13 cellular contexts compared by ENCODE assay signal in genomic region chr20:34368547-34368946, GRCh38. TPM values are rescaled to one million over a fixed set of nuclear protein-coding genes. Genes with fewer than 3 reads are reported as not detected.
DNase-seq lines count a peak whose midpoint lies in the region; ATAC-seq and TF ChIP-seq lines count a peak whose summit lies in the region.
"Had no signal": no experiment of that assay in that cellular context is flagged by ENCODE, and none has a peak within 500 bp of the region (broad histone marks: within the 10 kb centered on the region; RNA-seq: fewer than 3 reads in every experiment).

No MANE protein-coding gene starts in this region.

- H3K9me3 Mint-ChIP-seq in activated naive CD4-positive, alpha-beta T cell treated with anti-CD3 and anti-CD28 coated beads for 36 hours, result no peaks in the 10 kb centered on the region
- H3K9me3 Mint-ChIP-seq in activated naive CD4-positive, alpha-beta T cell treated with anti-CD3 and anti-CD28 coated beads, Interleukin-2, amount 10 ng/mL, durations not matched to agents 7 days and 5 days, result no peaks in the 10 kb centered on the region
- H3K9me3 Mint-ChIP-seq in WTC11, result peaks cover 4% of the 10 kb centered on the region; the same call in 1 of the 2 replicates
- H3K9me3 Mint-ChIP-seq in stimulated activated effector memory CD8-positive, alpha-beta T cell treated with anti-CD3 and anti-CD28 coated beads, Interleukin-12 subunit alpha, Interleukin-12 subunit beta, amount 100 ng/mL, for 72 hours, result no peaks in the 10 kb centered on the region
- peaks cover 3 to 5% of the 10 kb centered on the region in 2 donors for H3K9me3 Mint-ChIP-seq in stimulated activated naive B cell treated with anti-CD40 and anti-IgM and Interleukin-4, amounts not matched to agents 10 μg/mL and 1 μg/mL and 100 μg/mL, for 72 hours

- intact Hi-C loops in activated naive CD4-positive, alpha-beta T cell treated with anti-CD3 and anti-CD28 coated beads for 36 hours (cut with micrococcal nuclease), result no loop called here

- TF ChIP-seq CTCF in WTC11 (IDR thresholded peaks at IDR 0.05), result no peak

- ATAC-seq in WTC11, result no peak
- no peak for ATAC-seq in stimulated activated effector memory CD8-positive, alpha-beta T cell treated with anti-CD3 and anti-CD28 coated beads, Interleukin-12 subunit alpha, Interleukin-12 subunit beta, amount 100 ng/mL, for 72 hours
- no peak for ATAC-seq in stimulated activated naive B cell treated with anti-CD40 and anti-IgM and Interleukin-4, amounts not matched to agents 10 μg/mL and 1 μg/mL and 100 μg/mL, for 72 hours (replicated peaks)

- POLR2A ChIA-PET in WTC11 (lab: Charles Lee), result interaction anchor here (0.6 kb wide), 1 partner anchor 18 kb away, joined by 3 read pairs; no protein-coding TSS in a partner anchor

- H3K36me3 Mint-ChIP-seq in activated naive CD4-positive, alpha-beta T cell treated with anti-CD3 and anti-CD28 coated beads for 36 hours (ENCODE audit: low read depth), result peaks cover 33% of the 10 kb centered on the region
- peaks cover 48% of the 10 kb centered on the region for H3K36me3 Mint-ChIP-seq in activated naive CD4-positive, alpha-beta T cell treated with anti-CD3 and anti-CD28 coated beads, Interleukin-2, amount 10 ng/mL, durations not matched to agents 7 days and 5 days
- peaks cover 38% of the 10 kb centered on the region for H3K36me3 Mint-ChIP-seq in WTC11
- H3K36me3 Mint-ChIP-seq in stimulated activated effector memory CD8-positive, alpha-beta T cell treated with anti-CD3 and anti-CD28 coated beads, Interleukin-12 subunit alpha, Interleukin-12 subunit beta, amount 100 ng/mL, for 72 hours, result peaks cover 74% of the 10 kb centered on the region
- peaks cover 42 to 46% of the 10 kb centered on the region in 2 donors for H3K36me3 Mint-ChIP-seq in stimulated activated naive B cell treated with anti-CD40 and anti-IgM and Interleukin-4, amounts not matched to agents 10 μg/mL and 1 μg/mL and 100 μg/mL, for 72 hours

- H3K4me1 Mint-ChIP-seq in activated naive CD4-positive, alpha-beta T cell treated with anti-CD3 and anti-CD28 coated beads for 36 hours (ENCODE audit: low read depth), result peaks cover 48% of the 10 kb centered on the region
- peaks cover 53% of the 10 kb centered on the region for H3K4me1 Mint-ChIP-seq in activated naive CD4-positive, alpha-beta T cell treated with anti-CD3 and anti-CD28 coated beads, Interleukin-2, amount 10 ng/mL, durations not matched to agents 7 days and 5 days
- peaks cover 19% of the 10 kb centered on the region for H3K4me1 Mint-ChIP-seq in WTC11
- H3K4me1 Mint-ChIP-seq in stimulated activated effector memory CD8-positive, alpha-beta T cell treated with anti-CD3 and anti-CD28 coated beads, Interleukin-12 subunit alpha, Interleukin-12 subunit beta, amount 100 ng/mL, for 72 hours, result peaks cover 49% of the 10 kb centered on the region
- H3K4me1 Mint-ChIP-seq in stimulated activated naive B cell treated with anti-CD40 and anti-IgM and Interleukin-4, amounts not matched to agents 10 μg/mL and 1 μg/mL and 100 μg/mL, for 72 hours, result peaks cover 25 to 55% of the 10 kb centered on the region in 2 donors

- H3K4me3 Mint-ChIP-seq in activated naive CD4-positive, alpha-beta T cell treated with anti-CD3 and anti-CD28 coated beads for 36 hours, result no peak overlapping the region
- no peak overlapping the region for H3K4me3 Mint-ChIP-seq in activated naive CD4-positive, alpha-beta T cell treated with anti-CD3 and anti-CD28 coated beads, Interleukin-2, amount 10 ng/mL, durations not matched to agents 7 days and 5 days
- H3K4me3 Mint-ChIP-seq in WTC11, result no peak overlapping the region
- H3K4me3 Mint-ChIP-seq in stimulated activated effector memory CD8-positive, alpha-beta T cell treated with anti-CD3 and anti-CD28 coated beads, Interleukin-12 subunit alpha, Interleukin-12 subunit beta, amount 100 ng/mL, for 72 hours, result peak overlapping the region; percentile 20
- H3K4me3 Mint-ChIP-seq in stimulated activated naive B cell treated with anti-CD40 and anti-IgM and Interleukin-4, amounts not matched to agents 10 μg/mL and 1 μg/mL and 100 μg/mL, for 72 hours, result no peak overlapping the region
- H3K4me3 Mint-ChIP-seq: activated CD4-positive, alpha-beta T cell treated with anti-CD3 and anti-CD28 coated beads for 36 hours had no signal

- peak overlapping the region; percentile 30 for H3K27ac Mint-ChIP-seq in activated naive CD4-positive, alpha-beta T cell treated with anti-CD3 and anti-CD28 coated beads for 36 hours
- no peak overlapping the region for H3K27ac Mint-ChIP-seq in activated naive CD4-positive, alpha-beta T cell treated with anti-CD3 and anti-CD28 coated beads, Interleukin-2, amount 10 ng/mL, durations not matched to agents 7 days and 5 days
- H3K27ac Mint-ChIP-seq in WTC11, result peak overlapping the region; percentile 60; the same call in 1 of the 2 replicates
- H3K27ac Mint-ChIP-seq in stimulated activated effector memory CD8-positive, alpha-beta T cell treated with anti-CD3 and anti-CD28 coated beads, Interleukin-12 subunit alpha, Interleukin-12 subunit beta, amount 100 ng/mL, for 72 hours, result peak overlapping the region; percentile 45
- H3K27ac Mint-ChIP-seq in stimulated activated naive B cell treated with anti-CD40 and anti-IgM and Interleukin-4, amounts not matched to agents 10 μg/mL and 1 μg/mL and 100 μg/mL, for 72 hours, result no peak overlapping the region
- H3K27ac Mint-ChIP-seq: activated CD4-positive, alpha-beta T cell treated with anti-CD3 and anti-CD28 coated beads for 36 hours had no signal

- no peak for DNase-seq in activated naive CD4-positive, alpha-beta T cell treated with anti-CD3 and anti-CD28 coated beads for 36 hours
- no peak for DNase-seq in activated naive CD4-positive, alpha-beta T cell treated with anti-CD3 and anti-CD28 coated beads, Interleukin-2, amount 10 ng/mL, durations not matched to agents 7 days and 5 days
- no peak for DNase-seq in WTC11 (ENCODE audit: low spot score)
- DNase-seq in fibroblast of gingiva (ENCODE audit: low read depth), result peak; percentile 2
- no peak for DNase-seq in stimulated activated effector memory CD8-positive, alpha-beta T cell treated with anti-CD3 and anti-CD28 coated beads, Interleukin-12 subunit alpha, Interleukin-12 subunit beta, amount 100 ng/mL, for 72 hours (ENCODE audit: low spot score in 2 of 2)
- DNase-seq in stimulated activated naive B cell treated with anti-CD40 and anti-IgM and Interleukin-4, amounts not matched to agents 10 μg/mL and 1 μg/mL and 100 μg/mL, for 72 hours, result no peak
- no peak for DNase-seq in epidermal melanocyte (ENCODE audit: insufficient read length, low spot score)
- no peak for DNase-seq in NCI-H2227 (lab: John Stamatoyannopoulos, UW; ENCODE audit: unreplicated experiment)
- DNase-seq: activated gamma-delta T cell, cerebellar nuclear complex, NCI-H1092, NCI-H2227 treated with DMSO at 0.1 percent for 48 hours had no signal

- CTCF ChIA-PET in activated naive CD4-positive, alpha-beta T cell treated with anti-CD3 and anti-CD28 coated beads for 36 hours (lab: Charles Lee), result no interaction called here
- CTCF ChIA-PET in activated naive CD4-positive, alpha-beta T cell treated with anti-CD3 and anti-CD28 coated beads, Interleukin-2, amount 10 ng/mL, durations not matched to agents 7 days and 5 days (lab: Charles Lee), result interaction anchor here (0.6 kb wide), 1 partner anchor 105 kb away, joined by 3 read pairs; no protein-coding TSS in a partner anchor
- CTCF ChIA-PET in WTC11 (lab: Charles Lee), result interaction anchor here (5.8 kb wide), 1 partner anchor 56 kb away, joined by 31 read pairs; no protein-coding TSS in a partner anchor

- no peaks in the 10 kb centered on the region for H3K27me3 Mint-ChIP-seq in activated naive CD4-positive, alpha-beta T cell treated with anti-CD3 and anti-CD28 coated beads for 36 hours (ENCODE audit: low read depth)
- H3K27me3 Mint-ChIP-seq in activated naive CD4-positive, alpha-beta T cell treated with anti-CD3 and anti-CD28 coated beads, Interleukin-2, amount 10 ng/mL, durations not matched to agents 7 days and 5 days, result no peaks in the 10 kb centered on the region
- H3K27me3 Mint-ChIP-seq in WTC11 (ENCODE audit: low read depth), result no peaks in the 10 kb centered on the region
- no peaks in the 10 kb centered on the region for H3K27me3 Mint-ChIP-seq in stimulated activated naive B cell treated with anti-CD40 and anti-IgM and Interleukin-4, amounts not matched to agents 10 μg/mL and 1 μg/mL and 100 μg/mL, for 72 hours
- H3K27me3 Mint-ChIP-seq: activated CD4-positive, alpha-beta T cell treated with anti-CD3 and anti-CD28 coated beads for 36 hours had no signal

TF ChIP-seq in WTC11, 78 proteins besides CTCF, POLR2A, EP300 and RAD21 (continues in another document):
- TF ChIP-seq ESRRA (CRISPR knock-in tag; IDR thresholded peaks at IDR 0.05; ENCODE audit: borderline replicate concordance) (no peak), ZSCAN18 (CRISPR knock-in tag; IDR thresholded peaks at IDR 0.05) (no peak), ZBTB21 (CRISPR knock-in tag; IDR thresholded peaks at IDR 0.05; ENCODE audit: borderline replicate concordance) (no peak), ETV6 (CRISPR knock-in tag; IDR thresholded peaks at IDR 0.05) (no peak), ZNF671 (CRISPR knock-in tag; IDR thresholded peaks at IDR 0.05) (no peak), OVOL2 (CRISPR knock-in tag; IDR thresholded peaks at IDR 0.05; ENCODE audit: borderline replicate concordance) (no peak)

RNA-seq across cellular contexts. Expression of gene ITCH, which starts 5.5 kb away (rescaled TPM):
- total RNA-seq in activated naive CD4-positive, alpha-beta T cell treated with anti-CD3 and anti-CD28 coated beads for 36 hours, result 10 to 100 TPM; 35.3 to 40.0 TPM
- total RNA-seq in WTC11 (2021), result 35.8 to 43.4 TPM (median 36.4 TPM) in 3 replicates

Comparison
In these comparisons a context has a peak if more than half of its experiments do, and no peak if none do; other contexts are left out.
1. H3K27ac Mint-ChIP-seq: peak in activated naive CD4-positive, alpha-beta T cell treated with anti-CD3 and anti-CD28 coated beads for 36 hours (single experiment), WTC11 (single experiment) and stimulated activated effector memory CD8-positive, alpha-beta T cell treated with anti-CD3 and anti-CD28 coated beads, Interleukin-12 subunit alpha, Interleukin-12 subunit beta, amount 100 ng/mL, for 72 hours (single experiment); none in activated naive CD4-positive, alpha-beta T cell treated with anti-CD3 and anti-CD28 coated beads, Interleukin-2, amount 10 ng/mL, durations not matched to agents 7 days and 5 days (single experiment) and stimulated activated naive B cell treated with anti-CD40 and anti-IgM and Interleukin-4, amounts not matched to agents 10 μg/mL and 1 μg/mL and 100 μg/mL, for 72 hours (single experiment).